9 cellular contexts compared by ENCODE assay signal in the genomic region with DNA sequence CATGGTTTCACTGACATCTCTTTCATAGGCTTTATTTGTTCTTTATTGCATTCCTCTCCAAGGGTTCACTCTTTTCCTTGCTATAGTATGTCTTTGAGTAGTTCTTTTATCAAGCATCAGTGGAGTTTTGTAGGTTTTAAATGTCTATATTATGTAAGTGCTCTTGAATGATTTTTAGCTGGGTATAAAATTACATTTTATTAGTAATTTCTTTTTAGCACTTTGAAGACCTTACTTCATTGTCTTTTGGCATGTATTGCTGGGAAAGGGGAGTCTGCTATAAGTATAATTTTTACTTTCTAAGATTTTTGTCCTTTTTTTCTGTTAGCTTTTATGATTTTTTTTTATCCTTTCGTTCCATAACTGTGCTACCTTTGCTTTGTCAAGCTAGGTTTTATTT. TPM values are rescaled to one million over a fixed set of nuclear protein-coding genes. Genes with fewer than 3 reads are reported as not detected.
"Had no signal": no experiment of that assay in that cellular context is flagged by ENCODE, and none has a peak within 500 bp of the region (broad histone marks: within the 10 kb centered on the region; RNA-seq: fewer than 3 reads in every experiment).

No MANE protein-coding gene starts in this region.

- H3K4me2 ChIP-seq: KMS-11 had no signal

- H3K27ac ChIP-seq: GM23248, HL-60, KMS-11 had no signal

- H2AFZ ChIP-seq: GM23248 had no signal

- DNase-seq: GM23248, GOT3, H7, IMR-90, KBM-7 had no signal

- H3K4me3 ChIP-seq: GM23248, HAP-1 had no signal

- H3K9ac ChIP-seq: GM23248, KMS-11 had no signal

- H3K36me3 ChIP-seq: HAP-1 had no signal

- ATAC-seq: HCT116 had no signal

RNA-seq across cellular contexts. Expression of gene CAT, which starts 25.5 kb away (rescaled TPM):
- total RNA-seq: H7 had no signal
